In genomic region chr4:8893624-8894423, GRCh38 we compare ENCODE assay signal across 1 cellular context.
TF ChIP-seq lines count a peak whose summit lies in the region.

No MANE protein-coding gene starts in this region.

TF ChIP-seq in H1, 55 proteins besides CTCF, POLR2A, EP300 and RAD21 (continued from another document):
- TF ChIP-seq PHF8 (conservative IDR thresholded peaks at IDR 0.05; ENCODE audit: low read depth, low read length) (0 out of 2 replicates have a peak, but pooled peaks have one; percentile 26), RFX5 (IDR thresholded peaks at IDR 0.05; ENCODE audit: borderline replicate concordance, low read depth, low read length) (no peak)
- TF ChIP-seq, protein P1, sequence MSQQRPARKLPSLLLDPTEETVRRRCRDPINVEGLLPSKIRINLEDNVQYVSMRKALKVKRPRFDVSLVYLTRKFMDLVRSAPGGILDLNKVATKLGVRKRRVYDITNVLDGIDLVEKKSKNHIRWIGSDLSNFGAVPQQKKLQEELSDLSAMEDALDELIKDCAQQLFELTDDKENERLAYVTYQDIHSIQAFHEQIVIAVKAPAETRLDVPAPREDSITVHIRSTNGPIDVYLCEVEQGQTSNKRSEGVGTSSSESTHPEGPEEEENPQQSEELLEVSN (IDR thresholded peaks at IDR 0.05): no peak
